In genomic region chr15:41558400-41559238, GRCh38 we compare ENCODE assay signal across 8 cellular contexts.
DNase-seq lines count a peak whose midpoint lies in the region; ATAC-seq lines count a peak whose summit lies in the region.

Gene TYRO3 (plus strand): TSS chr15:41559212. CDS start chr15:41559258, 46 bp downstream.

- peak within 1 kb of the TSS; percentile 85 for H3K4me3 Mint-ChIP-seq in central memory CD8-positive, alpha-beta T cell

- H3K9me3 Mint-ChIP-seq in central memory CD8-positive, alpha-beta T cell = no peaks in the 10 kb centered on the region

- H3K27ac ChIP-seq in layer of hippocampus (ENCODE audit: low read depth, low read length) = peak within 1 kb of the TSS; percentile 92

- in situ Hi-C loops in KBM-7 (cut with MboI; ENCODE audit: low pct_unique_long_range_greater_than_20kb, low sequenced_read_pairs) = no loop called here

- peak; percentile 60 for DNase-seq in EH (ENCODE audit: low read depth)
- peak; percentile 29 for DNase-seq in KBM-7
- peak; percentile 60 to 62 for DNase-seq in activated CD4-positive, alpha-beta T cell treated with anti-CD3 and anti-CD28 coated beads for 24 hours (ENCODE audit: low read depth in 2 of 2)
- peak; percentile 35 to 37 for DNase-seq in central memory CD8-positive, alpha-beta T cell (ENCODE audit: low spot score in 2 of 2)
- peak; percentile 43 to 71 for DNase-seq in stimulated activated CD4-positive, alpha-beta T cell treated with anti-CD3 and anti-CD28 coated beads, Interleukin-15, amount 100 ng/mL, for 48 hours (ENCODE audit: low read depth in 2 of 2)
- no peak for DNase-seq in foreskin melanocyte

- H3K27me3 Mint-ChIP-seq in central memory CD8-positive, alpha-beta T cell = peaks cover 27% of the 10 kb centered on the region

- no peaks in the 10 kb centered on the region for H3K27me3 ChIP-seq in layer of hippocampus (ENCODE audit: control insufficient read depth, insufficient read depth, low read length)

- H3K27ac Mint-ChIP-seq in central memory CD8-positive, alpha-beta T cell (ENCODE audit: low read depth) = peak within 1 kb of the TSS; percentile 85

- peaks cover 9% of the 10 kb centered on the region for H3K36me3 Mint-ChIP-seq in central memory CD8-positive, alpha-beta T cell (ENCODE audit: insufficient read depth)

- ATAC-seq in central memory CD8-positive, alpha-beta T cell (replicated peaks; ENCODE audit: extremely low read depth, poor library complexity, severe bottlenecking) = peak; percentile 41
- no peak for ATAC-seq in HG03342 (IDR thresholded peaks at IDR 0.05; ENCODE audit: unreplicated experiment)

- peaks cover 24% of the 10 kb centered on the region for H3K4me1 Mint-ChIP-seq in central memory CD8-positive, alpha-beta T cell
